ENCODE assay signal across 16 cellular contexts in the genomic region with DNA sequence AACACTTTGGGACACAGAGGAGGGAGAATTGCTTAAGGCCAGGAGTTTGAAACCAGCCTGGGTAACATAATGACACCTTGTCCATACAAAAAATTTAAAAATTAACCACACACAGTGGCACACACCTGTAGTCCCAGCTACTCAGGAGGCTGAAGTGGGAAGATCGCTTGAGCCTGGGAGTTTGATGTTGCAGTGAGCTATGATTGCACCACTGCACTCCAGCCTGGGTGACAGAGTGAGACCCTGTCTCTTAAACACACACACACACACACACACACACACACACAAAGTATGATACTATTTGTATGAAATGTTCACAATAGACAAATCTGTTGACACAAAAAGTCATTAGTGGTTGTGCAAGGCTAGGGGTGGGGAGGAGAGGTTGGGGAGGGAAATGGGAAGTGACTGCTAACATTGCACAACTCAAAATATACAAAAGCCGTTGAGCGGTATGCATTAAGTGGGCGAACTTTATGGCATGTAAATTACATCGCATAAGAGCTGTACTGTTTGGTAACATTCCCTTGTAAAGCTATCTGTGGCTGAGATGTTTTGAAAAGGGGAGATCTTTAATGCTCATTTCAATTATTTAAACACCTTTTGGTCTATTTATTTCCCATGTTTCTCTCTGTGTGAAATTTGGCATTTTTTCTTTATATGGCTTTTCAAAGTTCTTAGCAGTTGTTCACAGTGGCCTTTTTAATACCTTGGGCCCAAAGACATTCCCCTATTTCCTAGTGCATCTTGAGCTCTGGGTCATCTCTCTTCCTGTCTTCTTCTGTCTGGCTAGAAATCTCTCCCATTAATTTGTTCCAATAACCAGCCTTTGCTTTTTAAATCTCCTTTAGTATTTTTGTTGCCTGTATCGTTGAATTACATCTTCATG. TPM values are rescaled to one million over a fixed set of nuclear protein-coding genes. Genes with fewer than 3 reads are reported as not detected.
DNase-seq lines count a peak whose midpoint lies in the region; ATAC-seq, FAIRE-seq and TF ChIP-seq lines count a peak whose summit lies in the region.
"Had no signal": no experiment of that assay in that cellular context is flagged by ENCODE, and none has a peak within 500 bp of the region (broad histone marks: within the 10 kb centered on the region; RNA-seq: fewer than 3 reads in every experiment).

No MANE protein-coding gene starts in this region.

- no peaks in the 10 kb centered on the region for H3K36me3 Mint-ChIP-seq in dendritic cell treated with granulocyte-macrophage colony-stimulating factor and Interleukin-4, amounts not matched to agents 40 ng/mL and 50 ng/mL, for 4 days (ENCODE audit: low read depth)
- H3K36me3 Mint-ChIP-seq: stimulated activated memory B cell treated with anti-CD40 and anti-IgM and Interleukin-4, amounts not matched to agents 10 μg/mL and 1 μg/mL and 100 μg/mL, for 72 hours had no signal

- no peaks in the 10 kb centered on the region for H3K9me3 Mint-ChIP-seq in dendritic cell treated with granulocyte-macrophage colony-stimulating factor and Interleukin-4, amounts not matched to agents 40 ng/mL and 50 ng/mL, for 4 days
- H3K9me3 Mint-ChIP-seq: activated T-helper 17 cell treated with anti-CD3 and anti-CD28 coated beads, Interleukin-2, amount 50 U/mL, for 72 hours had no signal

- no peaks in the 10 kb centered on the region for H3K4me1 ChIP-seq in mucosa of descending colon (ENCODE audit: low read depth)
- H3K4me1 ChIP-seq in stomach, result peaks cover 0 to 5% (median 2%) of the 10 kb centered on the region in 4 donors
- H3K4me1 ChIP-seq: esophagus muscularis mucosa had no signal

- intact Hi-C loops in dendritic cell treated with granulocyte-macrophage colony-stimulating factor and Interleukin-4, amounts not matched to agents 40 ng/mL and 50 ng/mL, for 4 days (cut with micrococcal nuclease), result loop anchor here (5.0 kb wide), 1 partner anchor 62 kb away; no protein-coding TSS in a partner anchor
- intact Hi-C loops in mucosa of descending colon (cut with DNase I, micrococcal nuclease) (no loop called here), stomach (cut with DNase I; ENCODE audit: low total_unique reads) (no loop called here)

- no peaks in the 10 kb centered on the region for H3K27me3 Mint-ChIP-seq in dendritic cell treated with granulocyte-macrophage colony-stimulating factor and Interleukin-4, amounts not matched to agents 40 ng/mL and 50 ng/mL, for 4 days
- H3K27me3 Mint-ChIP-seq: stimulated activated memory B cell treated with anti-CD40 and anti-IgM and Interleukin-4, amounts not matched to agents 10 μg/mL and 1 μg/mL and 100 μg/mL, for 72 hours had no signal

- peak overlapping the region in 2 of 5 donors; percentile 43 to 60 for H3K27ac ChIP-seq in stomach
- H3K27ac ChIP-seq: C4-2B, esophagus muscularis mucosa had no signal

- no peak for TF ChIP-seq EP300 in stomach (IDR thresholded peaks at IDR 0.05)

- WGBS in stomach, 5 donors, result 55 to 66% (median 57%) methylated on average over 6 of the region's 6 CpGs

- H3K36me3 ChIP-seq in mucosa of descending colon (ENCODE audit: low read depth), result no peaks in the 10 kb centered on the region
- no peaks in the 10 kb centered on the region for H3K36me3 ChIP-seq in stomach
- H3K36me3 ChIP-seq: esophagus muscularis mucosa had no signal

- no peak for FAIRE-seq in GM12891 (lab: Jason Lieb, UNC)

- DNase-seq in GM12891 (ENCODE audit: insufficient read length, low spot score) (no peak), NCI-H526 treated with DMSO at 0.1 percent for 48 hours (lab: John Stamatoyannopoulos, UW) (peak; percentile 35), mucosa of descending colon (peak in 1 of 3 donors; percentile 21), amygdala (lab: John Stamatoyannopoulos, UW) (no peak), GM19240 (ENCODE audit: insufficient read length, low spot score) (no peak), stomach (no peak)
- DNase-seq: activated CD4-positive, CD25-positive, alpha-beta regulatory T cell; central memory CD4-positive, alpha-beta T cell; GDM1; NCI-H1694 treated with DMSO at 0.1 percent for 48 hours had no signal

- H3K4me1 Mint-ChIP-seq in dendritic cell treated with granulocyte-macrophage colony-stimulating factor and Interleukin-4, amounts not matched to agents 40 ng/mL and 50 ng/mL, for 4 days (ENCODE audit: low read depth), result peaks cover 57% of the 10 kb centered on the region
- H3K4me1 Mint-ChIP-seq: activated T-helper 17 cell treated with anti-CD3 and anti-CD28 coated beads, Interleukin-2, amount 50 U/mL, for 72 hours; stimulated activated memory B cell treated with anti-CD40 and anti-IgM and Interleukin-4, amounts not matched to agents 10 μg/mL and 1 μg/mL and 100 μg/mL, for 72 hours had no signal

- peak overlapping the region; percentile 95 for H3K27ac Mint-ChIP-seq in dendritic cell treated with granulocyte-macrophage colony-stimulating factor and Interleukin-4, amounts not matched to agents 40 ng/mL and 50 ng/mL, for 4 days
- H3K27ac Mint-ChIP-seq: activated T-helper 17 cell treated with anti-CD3 and anti-CD28 coated beads, Interleukin-2, amount 50 U/mL, for 72 hours; stimulated activated memory B cell treated with anti-CD40 and anti-IgM and Interleukin-4, amounts not matched to agents 10 μg/mL and 1 μg/mL and 100 μg/mL, for 72 hours had no signal

- no peak overlapping the region for H3K4me3 ChIP-seq in mucosa of descending colon
- H3K4me3 ChIP-seq in stomach, result no peak overlapping the region
- H3K4me3 ChIP-seq: esophagus muscularis mucosa had no signal

- H3K27me3 ChIP-seq in stomach, result peaks cover 0 to under 1% (median 0%) of the 10 kb centered on the region in 3 donors
- H3K27me3 ChIP-seq: esophagus muscularis mucosa had no signal

- peak overlapping the region; percentile 64 for H3K4me3 Mint-ChIP-seq in dendritic cell treated with granulocyte-macrophage colony-stimulating factor and Interleukin-4, amounts not matched to agents 40 ng/mL and 50 ng/mL, for 4 days
- H3K4me3 Mint-ChIP-seq: activated T-helper 17 cell treated with anti-CD3 and anti-CD28 coated beads, Interleukin-2, amount 50 U/mL, for 72 hours; stimulated activated memory B cell treated with anti-CD40 and anti-IgM and Interleukin-4, amounts not matched to agents 10 μg/mL and 1 μg/mL and 100 μg/mL, for 72 hours had no signal

- TF ChIP-seq CTCF in mucosa of descending colon (IDR thresholded peaks at IDR 0.05) (no peak), stomach (IDR thresholded peaks at IDR 0.05) (no peak)

- no peak for TF ChIP-seq POLR2A in GM12891 (IDR thresholded peaks at IDR 0.05; ENCODE audit: low read depth, low read length)
- no peak for TF ChIP-seq POLR2A in stomach (IDR thresholded peaks at IDR 0.05)

- ATAC-seq in mucosa of descending colon (peak; percentile 80), GM18867 (IDR thresholded peaks at IDR 0.05; ENCODE audit: unreplicated experiment) (no peak)
- ATAC-seq: activated T-helper 17 cell treated with anti-CD3 and anti-CD28 coated beads, Interleukin-2, amount 50 U/mL, for 72 hours; stimulated activated memory B cell treated with anti-CD40 and anti-IgM and Interleukin-4, amounts not matched to agents 10 μg/mL and 1 μg/mL and 100 μg/mL, for 72 hours had no signal

- no peaks in the 10 kb centered on the region for H3K9me3 ChIP-seq in mucosa of descending colon
- H3K9me3 ChIP-seq in stomach, result no peaks in the 10 kb centered on the region
- H3K9me3 ChIP-seq: esophagus muscularis mucosa had no signal

TF ChIP-seq in GM12891, 5 proteins besides CTCF, POLR2A, EP300 and RAD21:
- TF ChIP-seq TAF1 (IDR thresholded peaks at IDR 0.05; ENCODE audit: low read depth, low read length) (no peak), SPI1 (IDR thresholded peaks at IDR 0.05; ENCODE audit: low read depth, low read length) (peak; percentile 5; the same call in 1 of the 2 replicates)

RNA-seq across cellular contexts. Expression of gene ZNF516, which starts 58.9 kb away (rescaled TPM):
- 10.7 TPM for polyA plus RNA-seq in GM12891 (2012; ENCODE audit: low read depth, missing spikeins)
- total RNA-seq in mucosa of descending colon (10 to 100 TPM; 22.0 to 47.9 (median 23.2) TPM), stomach (10 to 100 TPM; 12.8 to 25.9 (median 17.0) TPM)
- 1 to 10 TPM; 2.3 to 6.9 (median 3.2) TPM for polyA plus RNA-seq in stomach
